In the genomic region with DNA sequence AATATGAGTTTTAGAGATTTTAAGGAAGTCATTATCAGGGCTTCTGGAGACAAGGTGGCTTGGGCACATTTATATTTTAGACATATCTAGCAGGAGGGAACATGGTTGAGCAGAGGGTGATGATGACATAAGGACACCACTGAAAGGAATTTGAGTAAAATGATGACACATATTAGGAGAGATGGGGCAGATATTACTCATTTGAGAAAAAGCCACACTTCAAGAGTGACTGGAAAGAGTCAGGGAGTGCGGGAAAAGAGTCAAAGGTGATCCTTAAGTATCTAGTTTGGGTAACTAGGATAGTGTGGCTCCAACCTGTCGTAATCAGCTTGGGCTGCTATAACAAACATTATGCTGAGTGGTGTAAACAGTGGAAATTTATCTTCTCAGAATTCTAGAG, we compare ENCODE assay signal across 16 cellular contexts.
DNase-seq lines count a peak whose midpoint lies in the region; ATAC-seq and FAIRE-seq lines count a peak whose summit lies in the region.
"Had no signal": no experiment of that assay in that cellular context is flagged by ENCODE, and none has a peak within 500 bp of the region (broad histone marks: within the 10 kb centered on the region; RNA-seq: fewer than 3 reads in every experiment).

No MANE protein-coding gene starts in this region.

- H3K4me3 Mint-ChIP-seq in stimulated activated naive CD8-positive, alpha-beta T cell treated with anti-CD3 and anti-CD28 coated beads, Interleukin-15, amount 100 ng/mL, for 72 hours, result no peak overlapping the region
- no peak overlapping the region for H3K4me3 Mint-ChIP-seq in stimulated activated effector memory CD8-positive, alpha-beta T cell treated with anti-CD3 and anti-CD28 coated beads, Interleukin-12 subunit alpha, Interleukin-12 subunit beta, amount 100 ng/mL, for 72 hours
- H3K4me3 Mint-ChIP-seq: CD4-positive, alpha-beta memory T cell; GM23338 had no signal

- H3K27ac Mint-ChIP-seq in stimulated activated naive CD8-positive, alpha-beta T cell treated with anti-CD3 and anti-CD28 coated beads, Interleukin-15, amount 100 ng/mL, for 72 hours, result no peak overlapping the region
- no peak overlapping the region for H3K27ac Mint-ChIP-seq in stimulated activated effector memory CD8-positive, alpha-beta T cell treated with anti-CD3 and anti-CD28 coated beads, Interleukin-12 subunit alpha, Interleukin-12 subunit beta, amount 100 ng/mL, for 72 hours
- H3K27ac Mint-ChIP-seq: CD4-positive, alpha-beta memory T cell; GM23338 had no signal

- peak; percentile 28 for ATAC-seq in stimulated activated naive CD8-positive, alpha-beta T cell treated with anti-CD3 and anti-CD28 coated beads, Interleukin-15, amount 100 ng/mL, for 72 hours
- ATAC-seq in stimulated activated naive CD8-positive, alpha-beta T cell treated with anti-CD3 and anti-CD28 coated beads, Interleukin-15, Interleukin-2, amounts not matched to agents 100 U/mL and 50 U/mL, for 24 hours, result no peak
- peak; percentile 39 for ATAC-seq in stimulated activated effector memory CD8-positive, alpha-beta T cell treated with anti-CD3 and anti-CD28 coated beads, Interleukin-12 subunit alpha, Interleukin-12 subunit beta, amount 100 ng/mL, for 72 hours
- ATAC-seq in HG03039 (IDR thresholded peaks at IDR 0.05; ENCODE audit: unreplicated experiment), result no peak
- ATAC-seq in GM21360 (IDR thresholded peaks at IDR 0.05; ENCODE audit: unreplicated experiment), result no peak
- ATAC-seq: GM23338 had no signal

- no peak for DNase-seq in stimulated activated naive CD8-positive, alpha-beta T cell treated with anti-CD3 and anti-CD28 coated beads, Interleukin-15, amount 100 ng/mL, for 72 hours
- DNase-seq in stimulated activated naive CD8-positive, alpha-beta T cell treated with anti-CD3 and anti-CD28 coated beads, Interleukin-15, Interleukin-2, amounts not matched to agents 100 U/mL and 50 U/mL, for 24 hours, result no peak
- DNase-seq in RCC 7860 (ENCODE audit: low spot score) (peak; percentile 22), iris pigment epithelial cell (ENCODE audit: low read depth) (peak; percentile 39), GM19239 (ENCODE audit: insufficient read length, low spot score) (no peak)
- DNase-seq in stimulated activated effector memory CD8-positive, alpha-beta T cell treated with anti-CD3 and anti-CD28 coated beads, Interleukin-12 subunit alpha, Interleukin-12 subunit beta, amount 100 ng/mL, for 72 hours (ENCODE audit: low spot score in 2 of 2), result no peak
- DNase-seq: BE2C; CD4-positive, alpha-beta memory T cell; DMS153; H7 had no signal

- no peaks in the 10 kb centered on the region for H3K36me3 Mint-ChIP-seq in stimulated activated effector memory CD8-positive, alpha-beta T cell treated with anti-CD3 and anti-CD28 coated beads, Interleukin-12 subunit alpha, Interleukin-12 subunit beta, amount 100 ng/mL, for 72 hours
- H3K36me3 Mint-ChIP-seq: CD4-positive, alpha-beta memory T cell had no signal

- FAIRE-seq in RCC 7860 (lab: Jason Lieb, UNC) (no peak), GM19239 (lab: Jason Lieb, UNC) (no peak)
- FAIRE-seq: A204.1, D721Med, HTR-8/SVneo had no signal

- no peaks in the 10 kb centered on the region for H3K4me1 Mint-ChIP-seq in stimulated activated naive CD8-positive, alpha-beta T cell treated with anti-CD3 and anti-CD28 coated beads, Interleukin-15, amount 100 ng/mL, for 72 hours
- H3K4me1 Mint-ChIP-seq in stimulated activated effector memory CD8-positive, alpha-beta T cell treated with anti-CD3 and anti-CD28 coated beads, Interleukin-12 subunit alpha, Interleukin-12 subunit beta, amount 100 ng/mL, for 72 hours, result no peaks in the 10 kb centered on the region
- H3K4me1 Mint-ChIP-seq: CD4-positive, alpha-beta memory T cell had no signal

- H3K9me3 Mint-ChIP-seq in stimulated activated naive CD8-positive, alpha-beta T cell treated with anti-CD3 and anti-CD28 coated beads, Interleukin-15, amount 100 ng/mL, for 72 hours, result peaks cover 0 to 9% of the 10 kb centered on the region in 2 donors
- peaks cover 8% of the 10 kb centered on the region for H3K9me3 Mint-ChIP-seq in stimulated activated effector memory CD8-positive, alpha-beta T cell treated with anti-CD3 and anti-CD28 coated beads, Interleukin-12 subunit alpha, Interleukin-12 subunit beta, amount 100 ng/mL, for 72 hours
- H3K9me3 Mint-ChIP-seq: GM23338 had no signal

- no peaks in the 10 kb centered on the region for H3K27me3 Mint-ChIP-seq in stimulated activated naive CD8-positive, alpha-beta T cell treated with anti-CD3 and anti-CD28 coated beads, Interleukin-15, amount 100 ng/mL, for 72 hours
- H3K27me3 Mint-ChIP-seq: CD4-positive, alpha-beta memory T cell had no signal

Comparison
In these comparisons a context has a peak if more than half of its experiments do, and no peak if none do; other contexts are left out.
1. ATAC-seq: peak in stimulated activated naive CD8-positive, alpha-beta T cell treated with anti-CD3 and anti-CD28 coated beads, Interleukin-15, amount 100 ng/mL, for 72 hours (single experiment) and stimulated activated effector memory CD8-positive, alpha-beta T cell treated with anti-CD3 and anti-CD28 coated beads, Interleukin-12 subunit alpha, Interleukin-12 subunit beta, amount 100 ng/mL, for 72 hours (single experiment); none in stimulated activated naive CD8-positive, alpha-beta T cell treated with anti-CD3 and anti-CD28 coated beads, Interleukin-15, Interleukin-2, amounts not matched to agents 100 U/mL and 50 U/mL, for 24 hours (single experiment), HG03039 (single experiment) and GM21360 (single experiment).
2. DNase-seq: peak in RCC 7860 (single experiment) and iris pigment epithelial cell (single experiment); none in stimulated activated naive CD8-positive, alpha-beta T cell treated with anti-CD3 and anti-CD28 coated beads, Interleukin-15, amount 100 ng/mL, for 72 hours (0 of 2), stimulated activated naive CD8-positive, alpha-beta T cell treated with anti-CD3 and anti-CD28 coated beads, Interleukin-15, Interleukin-2, amounts not matched to agents 100 U/mL and 50 U/mL, for 24 hours (single experiment), stimulated activated effector memory CD8-positive, alpha-beta T cell treated with anti-CD3 and anti-CD28 coated beads, Interleukin-12 subunit alpha, Interleukin-12 subunit beta, amount 100 ng/mL, for 72 hours (0 of 2) and GM19239 (single experiment).